In genomic region chr14:51989293-51990234, GRCh38 we compare ENCODE assay signal across 8 cellular contexts. TPM values are rescaled to one million over a fixed set of nuclear protein-coding genes. Genes with fewer than 3 reads are reported as not detected.
DNase-seq lines count a peak whose midpoint lies in the region; ATAC-seq and TF ChIP-seq lines count a peak whose summit lies in the region.

Gene RTRAF (plus strand): TSS chr14:51989546. CDS start chr14:51989640, 94 bp downstream.

- H3K27ac ChIP-seq in parathyroid adenoma (peak within 1 kb of the TSS; percentile 79), tibial nerve (peak within 1 kb of the TSS; percentile 79 to 93 (median 90))

- intact Hi-C loops in Right ventricle myocardium inferior (cut with DNase I): loop anchor here (10.0 kb wide), 2 partner anchors 275 to 335 kb away; partner anchors contain the start of genes FRMD6 and PTGDR

- H3K9me3 ChIP-seq in parathyroid adenoma (ENCODE audit: control insufficient read depth, low read length): no peaks in the 10 kb centered on the region
- H3K9me3 ChIP-seq in tibial nerve: no peaks in the 10 kb centered on the region

- H3K9ac ChIP-seq in parathyroid adenoma: peak within 1 kb of the TSS; percentile 89

- WGBS in tibial nerve, 2 donors: 0% methylated on average over 71 to 72 of the region's 72 CpGs

- H3K4me1 ChIP-seq in parathyroid adenoma (no peaks in the 10 kb centered on the region), tibial nerve (peaks cover 0 to 47% (median 7%) of the 10 kb centered on the region in 4 donors)

- peak; percentile 96 for DNase-seq in NCI-H1105 treated with DMSO at 0.1 percent for 48 hours (lab: John Stamatoyannopoulos, UW)
- DNase-seq in SW 1271 (lab: John Stamatoyannopoulos, UW): peak; percentile 71 to 90
- DNase-seq in activated naive CD8-positive, alpha-beta T cell treated with anti-CD3 and anti-CD28 coated beads, Interleukin-2, amount 50 U/mL, for 16 hours (ENCODE audit: low read depth, low spot score): peak; percentile 81
- DNase-seq in Right ventricle myocardium inferior (ENCODE audit: missing footprints): peak; percentile 98
- peak; percentile 82 to 86 for DNase-seq in tibial nerve (ENCODE audit: low spot score in 2 of 2)

- H3K4me3 ChIP-seq in parathyroid adenoma (ENCODE audit: low read depth, low read length): peak within 1 kb of the TSS; percentile 93
- peak within 1 kb of the TSS; percentile 70 to 95 (median 85) for H3K4me3 ChIP-seq in tibial nerve

- peak; percentile 9 for TF ChIP-seq CTCF in parathyroid adenoma (IDR thresholded peaks at IDR 0.05)
- peak in 1 of 5 experiments; percentile 56 for TF ChIP-seq CTCF in tibial nerve (IDR thresholded peaks at IDR 0.05)

- peak within 1 kb of the TSS; percentile 97 for H2AFZ ChIP-seq in parathyroid adenoma

- H3K36me3 ChIP-seq in parathyroid adenoma (ENCODE audit: control insufficient read depth, insufficient read depth, low read length) (no peaks in the 10 kb centered on the region), tibial nerve (peaks cover 0 to 19% (median 0%) of the 10 kb centered on the region in 3 donors)

- peak; percentile 87 for TF ChIP-seq POLR2A in GM10847 (IDR thresholded peaks at IDR 0.05; ENCODE audit: extremely low read depth, insufficient read length)
- peak; percentile 65 to 87 for TF ChIP-seq POLR2A in tibial nerve (IDR thresholded peaks at IDR 0.05)

- ATAC-seq in HG02642 (IDR thresholded peaks at IDR 0.05; ENCODE audit: poor library complexity, unreplicated experiment) (peak; percentile 97), Right ventricle myocardium inferior (peak; percentile 99)

- no peaks in the 10 kb centered on the region for H3K27me3 ChIP-seq in parathyroid adenoma (ENCODE audit: control insufficient read depth, insufficient read depth, low read length)
- no peaks in the 10 kb centered on the region for H3K27me3 ChIP-seq in tibial nerve

- peaks cover 15% of the 10 kb centered on the region for H3K79me2 ChIP-seq in parathyroid adenoma

- peak; percentile 86 to 94 for TF ChIP-seq EP300 in tibial nerve (IDR thresholded peaks at IDR 0.05)

- H3K4me2 ChIP-seq in parathyroid adenoma (ENCODE audit: low read length): peak within 1 kb of the TSS; percentile 87

RNA-seq across cellular contexts. Expression of gene RTRAF, which starts in this region (rescaled TPM):
- total RNA-seq in Right ventricle myocardium inferior (276 TPM), tibial nerve (10 to 100 TPM; 16.7 to 50.7 (median 35.7) TPM)

Comparison
In these comparisons a context has a peak if more than half of its experiments do, and no peak if none do; other contexts are left out.
1. Peak in every context shown above with its lines: DNase-seq, ATAC-seq, H3K4me3 ChIP-seq and H3K27ac ChIP-seq.